ENCODE assay signal across 20 cellular contexts in the genomic region with DNA sequence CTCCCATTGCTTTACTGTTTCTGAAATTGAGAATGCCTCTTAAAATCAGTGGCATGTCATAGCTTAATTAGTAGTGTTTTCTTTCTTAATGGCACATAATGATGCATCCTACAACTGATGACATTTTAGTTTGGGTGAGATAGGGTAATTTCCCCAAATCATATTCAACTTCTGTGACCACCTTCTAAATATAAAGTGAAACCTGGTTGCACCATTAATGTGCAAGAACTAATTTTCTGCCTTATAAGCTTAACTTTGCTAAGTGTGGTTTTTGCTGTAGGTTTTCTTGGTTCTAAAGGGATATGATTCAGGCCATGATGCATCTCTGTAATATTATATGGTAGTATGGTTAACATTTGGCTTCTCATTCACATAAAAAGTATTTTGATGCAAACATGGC.
"Had no signal": no experiment of that assay in that cellular context is flagged by ENCODE, and none has a peak within 500 bp of the region (broad histone marks: within the 10 kb centered on the region; RNA-seq: fewer than 3 reads in every experiment).

No MANE protein-coding gene starts in this region.

- H3K27me3 ChIP-seq: esophagus muscularis mucosa, thyroid gland, upper lobe of right lung had no signal

- ATAC-seq: naive thymus-derived CD8-positive, alpha-beta T cell; upper lobe of right lung had no signal

- H3K4me3 Mint-ChIP-seq: activated B cell treated with CpG ODN at 0.5 μM for 24 hours; activated CD4-positive, alpha-beta T cell treated with anti-CD3 and anti-CD28 coated beads, Interleukin-2, amount 10 ng/mL, durations not matched to agents 7 days and 5 days; activated naive CD4-positive, alpha-beta T cell treated with anti-CD3 and anti-CD28 coated beads, Interleukin-2, amount 50 U/mL, for 24 hours; mesothelial cell of epicardium; naive thymus-derived CD8-positive, alpha-beta T cell; T-helper 1 cell treated with Interleukin-12 subunit alpha and Interleukin-12 subunit beta and Interleukin-4 antibody, amounts not matched to agents 30 μg/mL and 1 μg/mL, for 36 hours had no signal

- H3K9me3 ChIP-seq: esophagus muscularis mucosa, left ventricle myocardium inferior, thyroid gland, upper lobe of right lung had no signal

- H3K27ac Mint-ChIP-seq: activated B cell treated with CpG ODN at 0.5 μM for 24 hours; activated CD4-positive, alpha-beta T cell treated with anti-CD3 and anti-CD28 coated beads, Interleukin-2, amount 10 ng/mL, durations not matched to agents 7 days and 5 days; mesothelial cell of epicardium; progenitor cell of endocrine pancreas; T-helper 1 cell treated with Interleukin-12 subunit alpha and Interleukin-12 subunit beta and Interleukin-4 antibody, amounts not matched to agents 30 μg/mL and 1 μg/mL, for 36 hours had no signal

- H3K27me3 Mint-ChIP-seq: activated B cell treated with CpG ODN at 0.5 μM for 24 hours; activated CD4-positive, alpha-beta T cell treated with anti-CD3 and anti-CD28 coated beads, Interleukin-2, amount 10 ng/mL, durations not matched to agents 7 days and 5 days; activated naive CD4-positive, alpha-beta T cell treated with anti-CD3 and anti-CD28 coated beads, Interleukin-2, amount 50 U/mL, for 24 hours; naive thymus-derived CD8-positive, alpha-beta T cell; progenitor cell of endocrine pancreas had no signal

- H3K9me3 Mint-ChIP-seq: activated B cell treated with CpG ODN at 0.5 μM for 24 hours; activated CD4-positive, alpha-beta T cell treated with anti-CD3 and anti-CD28 coated beads, Interleukin-2, amount 10 ng/mL, durations not matched to agents 7 days and 5 days; activated naive CD4-positive, alpha-beta T cell treated with anti-CD3 and anti-CD28 coated beads, Interleukin-2, amount 50 U/mL, for 24 hours; mesothelial cell of epicardium; naive thymus-derived CD8-positive, alpha-beta T cell; T-helper 1 cell treated with Interleukin-12 subunit alpha and Interleukin-12 subunit beta and Interleukin-4 antibody, amounts not matched to agents 30 μg/mL and 1 μg/mL, for 36 hours had no signal

- H3K4me3 ChIP-seq: coronary artery, esophagus muscularis mucosa, left ventricle myocardium inferior, thyroid gland, upper lobe of right lung had no signal

- DNase-seq: activated B cell treated with CpG ODN at 0.5 μM for 24 hours; activated CD4-positive, alpha-beta T cell treated with anti-CD3 and anti-CD28 coated beads, Interleukin-2, amount 10 ng/mL, durations not matched to agents 7 days and 5 days; activated effector memory CD4-positive, alpha-beta T cell treated with Interleukin-2 at 50 U/mL for 16 hours; amygdala; hippocampal formation; left ventricle myocardium inferior; naive thymus-derived CD8-positive, alpha-beta T cell; retina; stimulated activated CD4-positive, alpha-beta T cell treated with anti-CD3 and anti-CD28 coated beads, Interleukin-2, amount 100 ng/mL, for 48 hours; stimulated activated CD8-positive, alpha-beta memory T cell treated with anti-CD3 and anti-CD28 coated beads, Interleukin-4, amount 100 ng/mL, for 48 hours; stimulated activated naive CD4-positive, alpha-beta T cell; substantia nigra; thyroid gland; upper lobe of right lung had no signal

- H3K27ac ChIP-seq: coronary artery, esophagus muscularis mucosa, thyroid gland, upper lobe of right lung had no signal
